In the genomic region with DNA sequence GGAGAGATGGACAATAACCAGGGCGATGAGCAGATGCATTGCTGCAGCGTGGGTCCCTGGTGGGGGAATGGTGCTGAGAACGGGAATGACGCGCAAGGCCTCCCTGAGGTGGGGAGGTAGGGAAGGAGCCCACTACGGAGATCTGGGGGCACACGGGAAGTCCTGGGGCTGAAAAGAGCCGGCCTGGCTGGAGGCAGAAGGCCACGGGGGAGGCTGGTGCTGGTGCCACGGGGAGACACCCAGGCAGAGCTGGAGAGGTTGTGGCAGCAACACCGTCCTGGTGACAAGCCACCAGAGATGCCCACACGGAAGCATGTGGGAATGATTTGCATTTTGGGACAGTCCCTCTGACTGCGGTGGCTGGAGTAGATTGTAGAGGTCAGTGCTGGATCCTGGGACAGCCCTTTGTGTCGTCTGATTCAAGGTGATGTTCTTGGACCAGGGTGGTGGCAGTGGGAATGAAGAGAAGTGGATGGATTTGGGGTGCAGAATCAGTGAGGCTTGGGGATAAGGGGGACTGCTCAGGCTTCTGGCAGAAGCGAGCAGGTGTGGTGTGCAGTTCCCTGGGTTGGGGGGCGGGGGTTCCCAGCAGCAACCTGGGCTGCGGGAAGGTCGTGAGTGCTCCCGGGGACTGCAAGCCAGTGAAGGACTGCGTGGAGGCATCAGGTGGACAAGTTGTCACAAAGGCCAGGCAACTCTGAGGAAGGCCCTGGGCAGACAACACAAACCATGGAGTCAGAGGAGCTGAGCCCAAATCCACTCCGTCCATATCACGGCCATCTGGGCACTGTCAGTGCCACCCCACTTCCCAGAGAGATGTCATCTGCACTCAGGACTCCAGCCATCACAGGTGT, we compare ENCODE assay signal across 25 cellular contexts. TPM values are rescaled to one million over a fixed set of nuclear protein-coding genes. Genes with fewer than 3 reads are reported as not detected.
DNase-seq lines count a peak whose midpoint lies in the region; ATAC-seq, FAIRE-seq and TF ChIP-seq lines count a peak whose summit lies in the region.
"Had no signal": no experiment of that assay in that cellular context is flagged by ENCODE, and none has a peak within 500 bp of the region (broad histone marks: within the 10 kb centered on the region; RNA-seq: fewer than 3 reads in every experiment).

No MANE protein-coding gene starts in this region.

- CTCF ChIA-PET in GM10248 (lab: Yijun Ruan, JAX) (interaction anchor here (1.0 to 3.9 kb wide), 4 partner anchors 8 to 174 kb away, joined by 3 to 26 read pairs (median 8); no protein-coding TSS in a partner anchor), H1 (lab: Charles Lee; ENCODE audit: partially characterized antibody) (interaction anchor here (0.6 to 8.9 kb wide), 12 partner anchors 9 to 268 kb away, joined by 3 to 88 read pairs (median 4); a partner anchor contains a TSS)

- FAIRE-seq in H1 (lab: Jason Lieb, UNC): no peak
- FAIRE-seq: GM12892, GM18507, GM19239, RCC 7860 had no signal

- H2BK15ac ChIP-seq in H1 (ENCODE audit: low read length): no peak overlapping the region

- H2BK20ac ChIP-seq in H1 (ENCODE audit: low read length): no peak overlapping the region

- WGBS in H1 (ENCODE audit: extremely low coverage in 1 of 2, insufficient coverage in 1 of 2, insufficient read length in 1 of 2, insufficient replicate concordance in 2 of 2, low coverage in 1 of 2, low lambda C conversion rate in 2 of 2, missing lambda C conversion rate in 1 of 2), 2 experiments: 87% methylated on average over 21 of the region's 22 CpGs; no CpG with 5 or more reads in 1 of the 2 experiments

- no peak for TF ChIP-seq EP300 in H1 (IDR thresholded peaks at IDR 0.05; ENCODE audit: borderline replicate concordance in 1 of 2, low read depth in 2 of 2, low read length in 2 of 2)

- 0 out of 2 replicates have a peak, but pooled peaks cover 2% of the 10 kb centered on the region for H3K23me2 ChIP-seq in H1 (ENCODE audit: low read depth, low read length)

- H4K91ac ChIP-seq in H1 (replicated peaks; ENCODE audit: insufficient read length, low read length): no peak overlapping the region

- no peak overlapping the region for H3K4ac ChIP-seq in H1 (replicated peaks; ENCODE audit: insufficient read length, low read depth, low read length)

- H3K36me3 ChIP-seq in H1 (ENCODE audit: control insufficient read depth in 2 of 4, insufficient read depth in 4 of 4, low read length in 3 of 4): no peaks in the 10 kb centered on the region
- H3K36me3 ChIP-seq: BLaER1 treated with 17β-estradiol and CSF1 and Interleukin-3, amounts not matched to agents 10 nM and 100 nM had no signal

- H3K4me2 ChIP-seq in H1 (ENCODE audit: insufficient read depth in 1 of 2, low read depth in 2 of 2, low read length in 2 of 2): no peak overlapping the region

- H3K79me2 ChIP-seq in H1 (ENCODE audit: control insufficient read depth in 1 of 2, insufficient read depth in 2 of 2, low read length in 2 of 2): no peaks in the 10 kb centered on the region

- H3K23ac ChIP-seq in H1 (ENCODE audit: insufficient read length): no peak overlapping the region

- no peak overlapping the region for H3K56ac ChIP-seq in H1 (replicated peaks; ENCODE audit: insufficient read length, low read depth, low read length)

- TF ChIP-seq CTCF in GM10248 (IDR thresholded peaks at IDR 0.05; ENCODE audit: control extremely low read depth, extremely low read depth, low read depth, missing control alignments) (no peak), H1 (IDR thresholded peaks at IDR 0.05; ENCODE audit: control extremely low read depth in 1 of 3, insufficient read depth in 1 of 3, low read depth in 1 of 3, low read length in 3 of 3) (no peak), GM10266 (IDR thresholded peaks at IDR 0.05; ENCODE audit: control insufficient read depth, insufficient read depth, low read depth, missing control alignments) (no peak)

- H2BK5ac ChIP-seq in H1 (ENCODE audit: low read depth, low read length): no peak overlapping the region

- ATAC-seq in GM21619 (IDR thresholded peaks at IDR 0.05; ENCODE audit: unreplicated experiment): no peak

- H3K14ac ChIP-seq in H1 (ENCODE audit: insufficient read length): no peak overlapping the region

- peak overlapping the region; percentile 50; the same call in 1 of the 2 replicates for H2BK12ac ChIP-seq in H1 (ENCODE audit: low read depth, low read length)

- TF ChIP-seq POLR2A in H1 (IDR thresholded peaks at IDR 0.05; ENCODE audit: control extremely low read depth in 1 of 2, low read depth in 2 of 2, low read length in 2 of 2): no peak

- H3K9ac ChIP-seq in H1 (replicated peaks in 1 of 4; ENCODE audit: extremely low read depth in 1 of 4, low read depth in 3 of 4, low read length in 3 of 4): no peak overlapping the region
- H3K9ac ChIP-seq: BLaER1 treated with 17β-estradiol and CSF1 and Interleukin-3, amounts not matched to agents 10 nM and 100 nM had no signal

- no peak overlapping the region for H2AFZ ChIP-seq in H1 (ENCODE audit: low read length)

- peaks cover 1 to 5% of the 10 kb centered on the region in 2 experiments; a peak in 1 of 4 replicates for H3K9me3 ChIP-seq in H1 (ENCODE audit: insufficient read depth in 2 of 2, low read depth in 1 of 2, low read length in 1 of 2)
- H3K9me3 ChIP-seq: Caco-2 had no signal

- DNase-seq in activated CD8-positive, alpha-beta memory T cell treated with anti-CD3 and anti-CD28 coated beads for 24 hours: peak; percentile 44
- DNase-seq in activated CD8-positive, alpha-beta memory T cell treated with anti-CD3 and anti-CD28 coated beads, Interleukin-2, amount 50 U/mL, for 48 hours: no peak
- DNase-seq in GM10248 (ENCODE audit: extremely low spot score) (peak; percentile 39), H1 (ENCODE audit: low read depth in 1 of 2, low spot score in 2 of 2) (no peak), posterior vena cava (ENCODE audit: low spot score) (peak; percentile 76), GM10266 (ENCODE audit: extremely low spot score) (no peak), NCI-H2171 treated with DMSO at 0.1 percent for 48 hours (lab: John Stamatoyannopoulos, UW) (no peak)
- DNase-seq: Caco-2; CD4-positive, alpha-beta memory T cell; DND-41; Karpas-422; MV-4-11; NCI-H1105 treated with DMSO at 0.1 percent for 48 hours; NCI-H2029 treated with DMSO at 0.1 percent for 48 hours; NCI-H2171; NCI-H524 treated with DMSO at 0.1 percent for 48 hours; OCI-M1; Right ventricle myocardium superior had no signal

- H4K5ac ChIP-seq in H1 (ENCODE audit: insufficient read length, low read depth, low read length): no peak overlapping the region

- no peak overlapping the region for H2BK120ac ChIP-seq in H1 (replicated peaks; ENCODE audit: low read depth, low read length)

- H3K4me1 ChIP-seq in H1 (replicated peaks in 1 of 4; ENCODE audit: control insufficient read depth in 3 of 4, insufficient read depth in 4 of 4, low read length in 3 of 4): no peaks in the 10 kb centered on the region
- H3K4me1 ChIP-seq: Caco-2 had no signal

- no peak overlapping the region for H2AK5ac ChIP-seq in H1 (ENCODE audit: low read depth, low read length)

- no peak overlapping the region for H3K18ac ChIP-seq in H1 (ENCODE audit: extremely low read depth, low read length)

- H3K27me3 ChIP-seq in H1 (replicated peaks in 1 of 4; ENCODE audit: control insufficient read depth in 3 of 4, extremely low read depth in 1 of 4, insufficient read depth in 3 of 4, low read length in 3 of 4): no peaks in the 10 kb centered on the region; a peak in 1 of 7 replicates
- H3K27me3 ChIP-seq: BLaER1 treated with 17β-estradiol and CSF1 and Interleukin-3, amounts not matched to agents 10 nM and 100 nM had no signal

- no peaks in the 10 kb centered on the region for H3K79me1 ChIP-seq in H1 (ENCODE audit: low read depth, low read length)

- no peak for TF ChIP-seq RAD21 in H1 (IDR thresholded peaks at IDR 0.05 in 1 of 2, conservative IDR thresholded peaks at IDR 0.05 in 1 of 2; ENCODE audit: low read depth in 2 of 2, low read length in 2 of 2)

- H4K20me1 ChIP-seq in H1 (replicated peaks in 1 of 2; ENCODE audit: control insufficient read depth in 1 of 2, insufficient read depth in 2 of 2, low read length in 2 of 2): no peaks in the 10 kb centered on the region

- POLR2A ChIA-PET in GM10248 (lab: Yijun Ruan, JAX): no interaction called here
- POLR2A ChIA-PET in H1 (lab: Charles Lee; ENCODE audit: partially characterized antibody): interaction anchor here (1.4 kb wide), 1 partner anchor 137 kb away, joined by 6 read pairs; no protein-coding TSS in a partner anchor

- intact Hi-C loops in posterior vena cava (cut with DNase I): no loop called here

- no peak overlapping the region for H3K27ac ChIP-seq in H1 (ENCODE audit: low read depth, low read length)
- H3K27ac ChIP-seq: 22Rv1; BLaER1 treated with 17β-estradiol and CSF1 and Interleukin-3, amounts not matched to agents 10 nM and 100 nM had no signal

- H3K4me3 ChIP-seq in H1 (ENCODE audit: extremely low read depth in 1 of 4, insufficient read depth in 2 of 4, low read depth in 3 of 4, low read length in 4 of 4): no peak overlapping the region
- H3K4me3 ChIP-seq: BLaER1 treated with 17β-estradiol and CSF1 and Interleukin-3, amounts not matched to agents 10 nM and 100 nM had no signal

- H4K8ac ChIP-seq in H1 (ENCODE audit: extremely low read depth, insufficient read depth, low read length): no peak overlapping the region; the same call in 1 of the 2 replicates

TF ChIP-seq in H1, 55 proteins besides CTCF, POLR2A, EP300 and RAD21 (continues in another document):
- no peak for TF ChIP-seq TCF12 (IDR thresholded peaks at IDR 0.05; ENCODE audit: low read depth, low read length)
- TF ChIP-seq SRF (IDR thresholded peaks at IDR 0.05; ENCODE audit: low read depth, low read length): no peak
- TF ChIP-seq CBX5 (IDR thresholded peaks at IDR 0.05; ENCODE audit: low read depth, low read length): no peak
- no peak for TF ChIP-seq SP2 (IDR thresholded peaks at IDR 0.05; ENCODE audit: low read length)
- no peak for TF ChIP-seq TEAD4 (IDR thresholded peaks at IDR 0.05; ENCODE audit: low read depth, low read length)
- no peak for TF ChIP-seq CBX8 (IDR thresholded peaks at IDR 0.05; ENCODE audit: borderline replicate concordance, low read depth, low read length)
- no peak for TF ChIP-seq PHF8 (conservative IDR thresholded peaks at IDR 0.05; ENCODE audit: low read depth, low read length)
- no peak for TF ChIP-seq YY1 (IDR thresholded peaks at IDR 0.05; ENCODE audit: low read depth, low read length)

RNA-seq across cellular contexts. Expression of a gene that starts 25.2 kb away (rescaled TPM):
- total RNA-seq in H1 (2021; fragmentation: NEBNext Ultra II Directional; extraction: Animal tissue kit (Norgen Biotek cat#: 25700)): 45.4 and 48.0 TPM in 2 replicates
- polyA plus RNA-seq in H1 (2011; rRNA removed): 6.8 and 10.7 TPM in 2 replicates
- 11.8 TPM for polyA plus RNA-seq in H1 (2011; cell fraction: cytosol; rRNA removed)
- polyA plus RNA-seq in H1 (2011; cell fraction: nucleus; rRNA removed): 6.3 TPM
- 15.7 to 43.5 TPM (median 17.7 TPM) in 4 replicates for polyA plus RNA-seq in H1 (2012, experiment 1 of 2)
- 1.9 TPM for polyA plus RNA-seq in H1 (2012, experiment 2 of 2)
- polyA plus RNA-seq in H1 (2013, experiment 1 of 2): 16.6 TPM
- 16.5 TPM for polyA plus RNA-seq in H1 (2013, experiment 2 of 2)
- 23.1 and 23.4 TPM in 2 replicates for polyA minus RNA-seq in H1 (2011; rRNA and poly(A)+ RNA removed)
- polyA minus RNA-seq in H1 (2011; cell fraction: cytosol; rRNA and poly(A)+ RNA removed): 13.9 TPM
- polyA minus RNA-seq in H1 (2011; cell fraction: nucleus; rRNA and poly(A)+ RNA removed): 15.8 TPM
- total RNA-seq in posterior vena cava: 10 to 100 TPM; 19.9 to 22.6 TPM

Comparison
In these comparisons a context has a peak if more than half of its experiments do, and no peak if none do; other contexts are left out.
1. DNase-seq: peak in activated CD8-positive, alpha-beta memory T cell treated with anti-CD3 and anti-CD28 coated beads for 24 hours (single experiment), GM10248 (single experiment) and posterior vena cava (single experiment); none in activated CD8-positive, alpha-beta memory T cell treated with anti-CD3 and anti-CD28 coated beads, Interleukin-2, amount 50 U/mL, for 48 hours (single experiment), H1 (0 of 2), GM10266 (single experiment) and NCI-H2171 treated with DMSO at 0.1 percent for 48 hours (single experiment).